In the genomic region with DNA sequence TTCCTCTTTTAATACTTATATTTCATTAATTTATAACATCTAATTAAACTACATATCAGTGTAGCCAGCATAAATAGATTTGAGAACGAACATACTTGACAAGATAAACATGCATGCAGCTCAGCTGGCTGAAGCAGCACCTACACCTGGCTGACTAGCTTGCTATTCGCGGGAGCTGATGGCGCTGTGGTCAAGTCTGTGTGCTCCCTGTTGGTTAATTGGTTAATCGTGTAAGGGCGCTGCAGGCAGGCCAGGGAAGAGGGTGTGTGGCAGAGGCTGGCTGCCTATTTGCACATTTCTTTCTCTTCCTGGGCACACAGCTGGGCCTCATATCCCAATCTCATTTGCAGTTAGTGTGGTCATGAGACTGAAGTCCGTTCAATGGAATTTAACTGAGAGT, we compare ENCODE assay signal across 31 cellular contexts. TPM values are rescaled to one million over a fixed set of nuclear protein-coding genes. Genes with fewer than 3 reads are reported as not detected.
"Had no signal": no experiment of that assay in that cellular context is flagged by ENCODE, and none has a peak within 500 bp of the region (broad histone marks: within the 10 kb centered on the region; RNA-seq: fewer than 3 reads in every experiment).

No MANE protein-coding gene starts in this region.

- H3K27me3 ChIP-seq: neural progenitor cell, neutrophil, ovary, right atrium auricular region, right lobe of liver, tibial nerve, uterus had no signal

- H2AFZ ChIP-seq: neural progenitor cell had no signal

- H3K4me3 ChIP-seq: left ventricle myocardium inferior, lung, neural progenitor cell, ovary, right atrium auricular region, right lobe of liver, smooth muscle cell, tibial nerve, uterus had no signal

- H3K9me3 Mint-ChIP-seq: natural killer cell; stimulated activated memory B cell treated with anti-CD40 and anti-IgM and Interleukin-4, amounts not matched to agents 10 μg/mL and 1 μg/mL and 100 μg/mL, for 72 hours; type B pancreatic cell had no signal

- H3K27ac ChIP-seq: left ventricle myocardium inferior, neural progenitor cell, neutrophil, ovary, right atrium auricular region, right lobe of liver, tibial nerve, uterus had no signal

- H3K4me2 ChIP-seq: neural progenitor cell, smooth muscle cell had no signal

- H3K9me3 ChIP-seq: neutrophil, ovary, right lobe of liver, uterus had no signal

- H3K27ac Mint-ChIP-seq: mesothelial cell of epicardium; naive B cell; natural killer cell; nephron progenitor cell; neural progenitor cell; progenitor cell of endocrine pancreas; stimulated activated memory B cell treated with anti-CD40 and anti-IgM and Interleukin-4, amounts not matched to agents 10 μg/mL and 1 μg/mL and 100 μg/mL, for 72 hours; stimulated activated naive CD8-positive, alpha-beta T cell treated with anti-CD3 and anti-CD28 coated beads, Interleukin-15, amount 100 ng/mL, for 72 hours; type B pancreatic cell had no signal

- ATAC-seq: natural killer cell; right lobe of liver; stimulated activated memory B cell treated with anti-CD40 and anti-IgM and Interleukin-4, amounts not matched to agents 10 μg/mL and 1 μg/mL and 100 μg/mL, for 72 hours; stimulated activated naive CD8-positive, alpha-beta T cell treated with anti-CD3 and anti-CD28 coated beads, Interleukin-15, amount 100 ng/mL, for 72 hours had no signal

- H3K4me3 Mint-ChIP-seq: mesothelial cell of epicardium; naive B cell; natural killer cell; nephron progenitor cell; neural progenitor cell; stimulated activated memory B cell treated with anti-CD40 and anti-IgM and Interleukin-4, amounts not matched to agents 10 μg/mL and 1 μg/mL and 100 μg/mL, for 72 hours; stimulated activated naive CD8-positive, alpha-beta T cell treated with anti-CD3 and anti-CD28 coated beads, Interleukin-15, amount 100 ng/mL, for 72 hours; type B pancreatic cell had no signal

- H3K9ac ChIP-seq: neural progenitor cell had no signal

- H3K36me3 ChIP-seq: left ventricle myocardium inferior, neural progenitor cell, neutrophil, ovary, right atrium auricular region, right lobe of liver, tibial nerve, uterus had no signal

- H3K4me1 ChIP-seq: left ventricle myocardium inferior, neural progenitor cell, right atrium auricular region, right lobe of liver, tibial nerve, uterus had no signal

- H3K36me3 Mint-ChIP-seq: mesothelial cell of epicardium; naive B cell; natural killer cell; neural progenitor cell; stimulated activated memory B cell treated with anti-CD40 and anti-IgM and Interleukin-4, amounts not matched to agents 10 μg/mL and 1 μg/mL and 100 μg/mL, for 72 hours; type B pancreatic cell had no signal

- DNase-seq: islet precursor cell; left ventricle myocardium inferior; mesendoderm; naive B cell; natural killer cell; nephron progenitor cell; ovary; right lobe of liver; stimulated activated CD4-positive, alpha-beta T cell treated with anti-CD3 and anti-CD28 coated beads, Interleukin-1b, Interleukin-23, amount 100 ng/mL, for 48 hours; stimulated activated CD4-positive, alpha-beta T cell treated with anti-CD3 and anti-CD28 coated beads, Interleukin-2, amount 100 ng/mL, for 48 hours; stimulated activated CD4-positive, alpha-beta T cell treated with anti-CD3 and anti-CD28 coated beads, Interleukin-4, amount 100 ng/mL, for 4 hours; stimulated activated CD8-positive, alpha-beta memory T cell treated with anti-CD3 and anti-CD28 coated beads, Interleukin-4, amount 100 ng/mL, for 48 hours; stimulated activated naive CD4-positive, alpha-beta T cell treated with Interleukin-2 at 50 U/mL for 16 hours; stimulated activated naive CD8-positive, alpha-beta T cell treated with anti-CD3 and anti-CD28 coated beads, Interleukin-15, amount 100 ng/mL, for 72 hours; substantia nigra; uterus had no signal

- H3K27me3 Mint-ChIP-seq: naive B cell; progenitor cell of endocrine pancreas; stimulated activated memory B cell treated with anti-CD40 and anti-IgM and Interleukin-4, amounts not matched to agents 10 μg/mL and 1 μg/mL and 100 μg/mL, for 72 hours; stimulated activated naive CD8-positive, alpha-beta T cell treated with anti-CD3 and anti-CD28 coated beads, Interleukin-15, amount 100 ng/mL, for 72 hours had no signal

- H3K4me1 Mint-ChIP-seq: mesothelial cell of epicardium; naive B cell; natural killer cell; nephron progenitor cell; neural progenitor cell; stimulated activated memory B cell treated with anti-CD40 and anti-IgM and Interleukin-4, amounts not matched to agents 10 μg/mL and 1 μg/mL and 100 μg/mL, for 72 hours; stimulated activated naive CD8-positive, alpha-beta T cell treated with anti-CD3 and anti-CD28 coated beads, Interleukin-15, amount 100 ng/mL, for 72 hours had no signal

RNA-seq across cellular contexts. Expression of a gene that starts 14.5 kb away (rescaled TPM):
- total RNA-seq: kidney epithelial cell, mesothelial cell of epicardium, mononuclear cell, natural killer cell, pulmonary artery endothelial cell, renal cortical epithelial cell, right atrium auricular region, skeletal muscle tissue, smooth muscle cell had no signal
- polyA plus RNA-seq: smooth muscle cell had no signal
